14 cellular contexts compared by ENCODE assay signal in the genomic region with DNA sequence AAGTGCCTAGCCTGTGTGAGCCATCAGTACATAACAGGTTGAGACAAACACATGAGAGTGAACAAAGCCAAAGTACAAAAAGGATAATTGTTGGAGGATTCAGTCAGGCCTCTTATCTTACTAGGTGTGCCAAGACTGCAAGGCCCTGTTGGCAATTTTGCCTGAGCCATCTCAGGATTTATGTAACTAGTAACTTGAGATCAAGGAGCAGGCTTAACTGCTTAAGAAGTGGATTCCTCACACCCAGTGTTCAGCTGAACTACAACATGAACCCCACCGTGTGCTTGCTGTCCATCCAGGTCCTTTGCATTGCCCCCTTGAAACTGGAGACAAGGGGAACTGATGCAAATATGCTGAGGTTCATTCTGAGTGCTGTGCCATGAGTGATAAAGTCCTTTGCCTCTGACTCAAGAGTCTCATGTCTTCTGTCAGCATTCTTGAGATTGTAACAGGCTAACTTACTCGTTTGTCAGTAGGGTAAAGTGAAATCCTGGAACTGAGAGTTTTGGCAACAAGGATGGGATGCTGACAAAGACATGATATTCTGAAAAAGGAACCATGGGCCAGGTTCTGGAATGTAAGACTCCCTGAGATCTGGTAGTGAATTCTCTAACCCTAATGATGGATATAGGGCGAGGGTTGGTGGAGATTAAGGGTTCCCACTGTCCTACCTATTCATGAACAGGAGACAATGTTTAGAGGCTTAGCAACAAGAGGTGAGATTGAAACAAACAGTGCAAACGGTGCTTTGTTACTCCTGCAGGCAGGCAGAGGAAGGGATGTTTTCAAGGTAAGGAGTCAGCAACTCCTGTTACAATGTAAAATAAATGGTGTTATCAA. TPM values are rescaled to one million over a fixed set of nuclear protein-coding genes. Genes with fewer than 3 reads are reported as not detected.
A peak's percentile ranks its signal among the peaks of the same experiment; 100 is the strongest.
DNase-seq lines count a peak whose midpoint lies in the region; TF ChIP-seq lines count a peak whose summit lies in the region.
"Had no signal": no experiment of that assay in that cellular context is flagged by ENCODE, and none has a peak within 500 bp of the region (broad histone marks: within the 10 kb centered on the region; RNA-seq: fewer than 3 reads in every experiment).

No MANE protein-coding gene starts in this region.

- no peaks in the 10 kb centered on the region for H4K20me1 ChIP-seq in hepatocyte (ENCODE audit: insufficient read depth, poor library complexity, severe bottlenecking)

- WGBS in hepatocyte (ENCODE audit: low lambda C conversion rate, missing lambda C conversion rate) = 46% methylated on average over 4 of the region's 4 CpGs

- no peaks in the 10 kb centered on the region for H3K9me3 Mint-ChIP-seq in activated T-helper 1 cell treated with anti-CD3 and anti-CD28 coated beads, Interleukin-12 subunit alpha, Interleukin-12 subunit beta, Interleukin-2, Interleukin-4 antibody, amounts not matched to agents 30 ng/mL and 10 ng/mL and 1 ng/mL, durations not matched to agents 14 hours and 24 hours and 36 hours

- peak; percentile 3 for DNase-seq in NCI-H1436 (lab: John Stamatoyannopoulos, UW)
- DNase-seq in NCI-H1436 treated with DMSO at 0.1 percent for 48 hours (lab: John Stamatoyannopoulos, UW) = no peak
- no peak for DNase-seq in activated T-helper 1 cell treated with anti-CD3 and anti-CD28 coated beads, Interleukin-12 subunit alpha, Interleukin-12 subunit beta, Interleukin-2, Interleukin-4 antibody, amounts not matched to agents 30 ng/mL and 10 ng/mL and 1 ng/mL, durations not matched to agents 14 hours and 24 hours and 36 hours (ENCODE audit: low spot score)
- peak; percentile 49 for DNase-seq in hepatocyte (ENCODE audit: low spot score)
- no peak for DNase-seq in MG63
- no peak for DNase-seq in nucleus accumbens (lab: John Stamatoyannopoulos, UW)
- DNase-seq in left ventricle myocardium inferior = no peak
- DNase-seq: 8988T; activated CD4-positive, CD25-positive, alpha-beta regulatory T cell treated with anti-CD3 and anti-CD28 coated beads, Interleukin-2, amount 50 U/mL, for 72 hours; effector memory CD4-positive, alpha-beta T cell; NCI-H446 treated with DMSO at 0.1 percent for 48 hours; upper lobe of left lung had no signal

- H3K4me3 Mint-ChIP-seq in activated T-helper 1 cell treated with anti-CD3 and anti-CD28 coated beads, Interleukin-12 subunit alpha, Interleukin-12 subunit beta, Interleukin-2, Interleukin-4 antibody, amounts not matched to agents 30 ng/mL and 10 ng/mL and 1 ng/mL, durations not matched to agents 14 hours and 24 hours and 36 hours = no peak overlapping the region

- TF ChIP-seq CTCF in hepatocyte (IDR thresholded peaks at IDR 0.05; ENCODE audit: poor library complexity) (no peak), left ventricle myocardium inferior (IDR thresholded peaks at IDR 0.05; ENCODE audit: borderline replicate concordance) (no peak)

- peaks cover 19% of the 10 kb centered on the region for H3K4me1 Mint-ChIP-seq in activated T-helper 1 cell treated with anti-CD3 and anti-CD28 coated beads, Interleukin-12 subunit alpha, Interleukin-12 subunit beta, Interleukin-2, Interleukin-4 antibody, amounts not matched to agents 30 ng/mL and 10 ng/mL and 1 ng/mL, durations not matched to agents 14 hours and 24 hours and 36 hours (ENCODE audit: low read depth)

- no peak overlapping the region for H2AFZ ChIP-seq in hepatocyte

- no peaks in the 10 kb centered on the region for H3K9me3 ChIP-seq in hepatocyte (ENCODE audit: low read depth)
- no peaks in the 10 kb centered on the region for H3K9me3 ChIP-seq in skeletal muscle tissue (ENCODE audit: control insufficient read depth in 3 of 3, low read length in 3 of 3)
- H3K9me3 ChIP-seq in MG63 = no peaks in the 10 kb centered on the region
- no peaks in the 10 kb centered on the region for H3K9me3 ChIP-seq in left ventricle myocardium inferior (replicated peaks)
- H3K9me3 ChIP-seq: upper lobe of left lung had no signal

- H3K4me3 ChIP-seq in hepatocyte (no peak overlapping the region), skeletal muscle tissue (ENCODE audit: low read length in 3 of 3) (no peak overlapping the region), MG63 (no peak overlapping the region), left ventricle myocardium inferior (no peak overlapping the region)
- H3K4me3 ChIP-seq: upper lobe of left lung had no signal

- no peaks in the 10 kb centered on the region for H3K27me3 Mint-ChIP-seq in activated T-helper 1 cell treated with anti-CD3 and anti-CD28 coated beads, Interleukin-12 subunit alpha, Interleukin-12 subunit beta, Interleukin-2, Interleukin-4 antibody, amounts not matched to agents 30 ng/mL and 10 ng/mL and 1 ng/mL, durations not matched to agents 14 hours and 24 hours and 36 hours (ENCODE audit: insufficient read depth)

- H3K36me3 ChIP-seq in hepatocyte (replicated peaks; ENCODE audit: insufficient read depth, low read depth) (peaks cover 9% of the 10 kb centered on the region), skeletal muscle tissue (ENCODE audit: control insufficient read depth in 3 of 3, insufficient read depth in 3 of 3, low read length in 3 of 3) (peaks cover 12% of the 10 kb centered on the region in 3 donors), MG63 (peaks cover 2% of the 10 kb centered on the region; the same call in 1 of the 2 replicates), left ventricle myocardium inferior (peaks cover 27% of the 10 kb centered on the region)

- H3K4me2 ChIP-seq in hepatocyte = no peak overlapping the region
- H3K4me2 ChIP-seq: KMS-11 had no signal

- H3K4me1 ChIP-seq in hepatocyte (ENCODE audit: insufficient read depth) (no peaks in the 10 kb centered on the region), skeletal muscle tissue (ENCODE audit: control insufficient read depth in 3 of 3, insufficient read depth in 3 of 3, low read length in 3 of 3) (peaks cover 2 to 13% (median 4%) of the 10 kb centered on the region in 3 donors), left ventricle myocardium inferior (no peaks in the 10 kb centered on the region)
- H3K4me1 ChIP-seq: upper lobe of left lung had no signal

- no peaks in the 10 kb centered on the region for H3K79me2 ChIP-seq in hepatocyte

- H3K27ac ChIP-seq in hepatocyte = peak overlapping the region; percentile 73
- peak overlapping the region; percentile 29 for H3K27ac ChIP-seq in skeletal muscle tissue (ENCODE audit: low read depth, low read length)
- no peak overlapping the region for H3K27ac ChIP-seq in left ventricle myocardium inferior (replicated peaks)
- H3K27ac ChIP-seq: KMS-11, upper lobe of left lung had no signal

- H3K9ac ChIP-seq in skeletal muscle tissue (ENCODE audit: low read depth in 1 of 3, low read length in 3 of 3) = no peak overlapping the region
- H3K9ac ChIP-seq: KMS-11 had no signal

- peak overlapping the region; percentile 9 for H3K27ac Mint-ChIP-seq in activated T-helper 1 cell treated with anti-CD3 and anti-CD28 coated beads, Interleukin-12 subunit alpha, Interleukin-12 subunit beta, Interleukin-2, Interleukin-4 antibody, amounts not matched to agents 30 ng/mL and 10 ng/mL and 1 ng/mL, durations not matched to agents 14 hours and 24 hours and 36 hours

- intact Hi-C loops in activated T-helper 1 cell treated with anti-CD3 and anti-CD28 coated beads, Interleukin-12 subunit alpha, Interleukin-12 subunit beta, Interleukin-2, Interleukin-4 antibody, amounts not matched to agents 30 ng/mL and 10 ng/mL and 1 ng/mL, durations not matched to agents 14 hours and 24 hours and 36 hours (cut with micrococcal nuclease) = loop anchor here (5.0 kb wide), 1 partner anchor 156 kb away; the partner anchor contains the start of genes ANKIB1 and KRIT1
- intact Hi-C loops in left ventricle myocardium inferior (cut with micrococcal nuclease) = no loop called here

- H3K27me3 ChIP-seq in hepatocyte (no peaks in the 10 kb centered on the region), skeletal muscle tissue (ENCODE audit: control insufficient read depth in 3 of 3, insufficient read depth in 3 of 3, low read length in 3 of 3) (no peaks in the 10 kb centered on the region), MG63 (no peaks in the 10 kb centered on the region), left ventricle myocardium inferior (ENCODE audit: low read depth) (no peaks in the 10 kb centered on the region)
- H3K27me3 ChIP-seq: upper lobe of left lung had no signal

- H3K9me2 ChIP-seq in hepatocyte (replicated peaks; ENCODE audit: insufficient read depth) = no peaks in the 10 kb centered on the region

- peaks cover 15% of the 10 kb centered on the region for H3K36me3 Mint-ChIP-seq in activated T-helper 1 cell treated with anti-CD3 and anti-CD28 coated beads, Interleukin-12 subunit alpha, Interleukin-12 subunit beta, Interleukin-2, Interleukin-4 antibody, amounts not matched to agents 30 ng/mL and 10 ng/mL and 1 ng/mL, durations not matched to agents 14 hours and 24 hours and 36 hours (ENCODE audit: low read depth)

RNA-seq across cellular contexts. Expression of gene GATAD1, which starts 44.1 kb away (rescaled TPM):
- 18.4 and 18.8 TPM in 2 replicates for total RNA-seq in activated T-helper 1 cell treated with anti-CD3 and anti-CD28 coated beads, Interleukin-12 subunit alpha, Interleukin-12 subunit beta, Interleukin-2, Interleukin-4 antibody, amounts not matched to agents 30 ng/mL and 10 ng/mL and 1 ng/mL, durations not matched to agents 14 hours and 24 hours and 36 hours
- total RNA-seq in hepatocyte = 27.5 and 33.2 TPM in 2 replicates
- polyA plus RNA-seq in hepatocyte = 25.3 and 28.7 TPM in 2 replicates
- 30.3 TPM for total RNA-seq in skeletal muscle tissue
- 5.2 and 6.0 TPM in 2 replicates for total RNA-seq in MG63 (2014; rRNA removed; shearing (Covaris generic); ENCODE audit: low replicate concordance)
- total RNA-seq in left ventricle myocardium inferior = 15.4 TPM

Comparison
In these comparisons a context has a peak if more than half of its experiments do, and no peak if none do; other contexts are left out.
1. DNase-seq: peak in NCI-H1436 (single experiment) and hepatocyte (single experiment); none in NCI-H1436 treated with DMSO at 0.1 percent for 48 hours (single experiment), activated T-helper 1 cell treated with anti-CD3 and anti-CD28 coated beads, Interleukin-12 subunit alpha, Interleukin-12 subunit beta, Interleukin-2, Interleukin-4 antibody, amounts not matched to agents 30 ng/mL and 10 ng/mL and 1 ng/mL, durations not matched to agents 14 hours and 24 hours and 36 hours (single experiment), MG63 (single experiment), nucleus accumbens (0 of 56) and left ventricle myocardium inferior (single experiment).